In the genomic region with DNA sequence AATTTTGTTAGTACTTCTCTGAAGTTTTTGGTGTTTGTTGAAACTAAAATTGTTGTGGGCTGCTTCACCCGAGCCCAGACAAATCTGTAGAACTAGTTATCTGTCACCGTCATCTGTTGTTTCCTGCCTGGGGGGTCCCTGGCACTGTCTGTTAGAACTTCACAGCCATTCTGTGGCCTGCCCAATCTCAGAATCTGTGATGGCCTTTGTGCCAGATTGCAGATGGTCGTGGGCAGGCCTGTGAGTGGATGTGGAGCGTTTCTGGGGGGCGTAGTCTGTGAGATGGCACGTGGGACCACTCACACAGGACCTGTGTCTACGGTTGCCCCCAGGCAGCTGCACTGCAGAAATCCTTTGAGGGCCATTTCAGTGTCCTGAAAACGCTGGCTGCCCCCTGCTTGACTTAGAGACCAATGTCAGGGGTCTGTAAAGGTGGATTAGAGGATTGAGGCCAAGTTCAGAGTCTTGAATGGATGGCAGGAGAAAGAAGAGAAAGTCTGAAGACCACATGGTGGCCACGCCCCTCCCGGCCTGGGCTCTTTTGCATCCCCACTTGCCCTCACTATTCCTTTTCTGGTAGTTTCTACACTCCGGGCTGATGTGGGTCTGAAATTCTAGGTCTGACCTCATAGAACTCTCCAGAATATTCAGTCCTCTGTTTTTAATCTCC, we compare ENCODE assay signal across 1 cellular context.
TF ChIP-seq lines count a peak whose summit lies in the region.

No MANE protein-coding gene starts in this region.

TF ChIP-seq in HEK293T, 16 proteins besides CTCF, POLR2A, EP300 and RAD21 (continued from another document):
- TF ChIP-seq PKNOX1 (IDR thresholded peaks at IDR 0.05) (no peak), ELF4 (IDR thresholded peaks at IDR 0.05) (no peak), ARNT (IDR thresholded peaks at IDR 0.05) (no peak)
